In the genomic region with DNA sequence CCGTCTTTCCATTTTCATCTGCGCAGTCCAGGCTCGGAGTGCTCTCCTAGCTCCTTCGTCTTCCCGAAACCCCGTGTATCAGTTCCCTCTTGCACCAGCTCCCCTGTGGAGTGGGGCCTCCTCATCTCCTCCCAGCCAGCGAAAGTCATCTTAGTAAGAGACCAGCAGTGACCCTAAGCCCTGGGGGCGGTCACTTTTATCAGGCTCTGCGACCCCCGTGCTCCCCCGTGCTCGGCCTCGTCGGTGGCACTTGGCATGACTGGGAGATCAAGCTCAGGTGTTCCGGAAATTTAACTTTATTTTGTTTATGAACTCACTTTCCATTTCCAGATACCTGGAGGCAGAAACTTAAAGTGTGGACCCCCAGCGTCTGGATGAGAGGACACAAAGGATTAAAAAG, we compare ENCODE assay signal across 8 cellular contexts. TPM values are rescaled to one million over a fixed set of nuclear protein-coding genes. Genes with fewer than 3 reads are reported as not detected.
DNase-seq lines count a peak whose midpoint lies in the region; ATAC-seq and TF ChIP-seq lines count a peak whose summit lies in the region.

No MANE protein-coding gene starts in this region.

- peaks cover 7% of the 10 kb centered on the region for H3K4me1 ChIP-seq in CD4-positive, alpha-beta memory T cell (ENCODE audit: insufficient read depth, low read length)
- no peaks in the 10 kb centered on the region for H3K4me1 ChIP-seq in OCI-LY7 (ENCODE audit: insufficient read depth, low read length, poor library complexity, severe bottlenecking)
- H3K4me1 ChIP-seq in esophagus (ENCODE audit: control insufficient read depth in 2 of 2, insufficient read depth in 2 of 2, low read length in 1 of 2), result peaks cover 2 to 20% of the 10 kb centered on the region in 2 donors
- peaks cover 2% of the 10 kb centered on the region for H3K4me1 ChIP-seq in prostate gland (replicated peaks)

- no peak for TF ChIP-seq POLR2A in prostate gland (IDR thresholded peaks at IDR 0.05)

- peaks cover 12 to 13% of the 10 kb centered on the region in 2 donors for H3K27me3 Mint-ChIP-seq in CD4-positive, alpha-beta memory T cell

- intact Hi-C loops in CD4-positive, alpha-beta memory T cell (cut with micrococcal nuclease), result loop anchor here (10.0 kb wide), 1 partner anchor 57 kb away; no protein-coding TSS in a partner anchor
- intact Hi-C loops in OCI-LY7 (cut with micrococcal nuclease; ENCODE audit: unreplicated experiment), result no loop called here
- intact Hi-C loops in prostate gland (cut with DNase I), result no loop called here

- H3K4me3 ChIP-seq in CD4-positive, alpha-beta memory T cell (ENCODE audit: low read length in 2 of 2), result no peak overlapping the region
- H3K4me3 ChIP-seq in OCI-LY7 (ENCODE audit: low read depth, low read length, poor library complexity, severe bottlenecking), result no peak overlapping the region
- peak overlapping the region; percentile 28 to 73 for H3K4me3 ChIP-seq in esophagus (ENCODE audit: low read depth in 1 of 2, low read length in 2 of 2)
- H3K4me3 ChIP-seq in prostate gland, result peak overlapping the region; percentile 26 to 61

- BruUV-seq in OCI-LY7 (replicated peaks; lab: Mats Ljungman, UMichigan), result no TSS peak

- H2AFZ ChIP-seq in OCI-LY7 (ENCODE audit: low read length), result no peak overlapping the region

- peaks cover 0 to 9% (median 2%) of the 10 kb centered on the region in 8 donors for H3K9me3 Mint-ChIP-seq in CD4-positive, alpha-beta memory T cell

- H3K9me2 ChIP-seq in OCI-LY7 (ENCODE audit: insufficient read depth, low read length), result no peaks in the 10 kb centered on the region

- no peaks in the 10 kb centered on the region for H3K9me3 ChIP-seq in CD4-positive, alpha-beta memory T cell (ENCODE audit: control insufficient read depth in 1 of 2, low read length in 2 of 2)
- H3K9me3 ChIP-seq in OCI-LY7 (ENCODE audit: low read length) (no peaks in the 10 kb centered on the region), esophagus (ENCODE audit: control insufficient read depth in 2 of 2, insufficient read depth in 1 of 2, low read depth in 1 of 2, low read length in 1 of 2) (no peaks in the 10 kb centered on the region), prostate gland (no peaks in the 10 kb centered on the region)

- H3K4me3 Mint-ChIP-seq in CD4-positive, alpha-beta memory T cell, result peak overlapping the region in 6 of 8 donors; percentile 69 to 84 (median 78)

- TF ChIP-seq CTCF in OCI-LY7 (conservative IDR thresholded peaks at IDR 0.05; ENCODE audit: low read length) (no peak), prostate gland (IDR thresholded peaks at IDR 0.05) (no peak)

- H4K20me1 ChIP-seq in OCI-LY7 (ENCODE audit: insufficient read depth, low read length), result no peaks in the 10 kb centered on the region

- peaks cover 0 to 7% of the 10 kb centered on the region in 2 donors for H3K36me3 Mint-ChIP-seq in CD4-positive, alpha-beta memory T cell

- no peaks in the 10 kb centered on the region for H3K27me3 ChIP-seq in CD4-positive, alpha-beta memory T cell (ENCODE audit: insufficient read depth, low read length)
- no peaks in the 10 kb centered on the region for H3K27me3 ChIP-seq in esophagus (ENCODE audit: control insufficient read depth in 1 of 2, insufficient read depth in 2 of 2, low read length in 2 of 2)
- H3K27me3 ChIP-seq in prostate gland (replicated peaks; ENCODE audit: insufficient read depth), result no peaks in the 10 kb centered on the region

- peaks cover 4 to 19% (median 11%) of the 10 kb centered on the region in 4 donors for H3K4me1 Mint-ChIP-seq in CD4-positive, alpha-beta memory T cell

- H3K27ac Mint-ChIP-seq in CD4-positive, alpha-beta memory T cell, result peak overlapping the region in 1 of 7 donors; percentile 50

- 68 to 71% methylated on average over 16 of the region's 16 CpGs for WGBS in esophagus, 2 donors
- 68% methylated on average over 16 of the region's 16 CpGs for WGBS in prostate gland

- CTCF ChIA-PET in CD4-positive, alpha-beta memory T cell (lab: Charles Lee; ENCODE audit: partially characterized antibody), result no interaction called here
- CTCF ChIA-PET in OCI-LY7 (lab: Charles Lee; ENCODE audit: unreplicated experiment), result no interaction called here

- no peaks in the 10 kb centered on the region for H3K36me3 ChIP-seq in CD4-positive, alpha-beta memory T cell (ENCODE audit: insufficient read depth, low read length)
- H3K36me3 ChIP-seq in OCI-LY7 (ENCODE audit: insufficient read depth, low read length), result no peaks in the 10 kb centered on the region
- peaks cover 0 to 3% of the 10 kb centered on the region in 2 donors for H3K36me3 ChIP-seq in esophagus (ENCODE audit: control insufficient read depth in 2 of 2, insufficient read depth in 2 of 2, low read length in 1 of 2)
- H3K36me3 ChIP-seq in prostate gland, result no peaks in the 10 kb centered on the region

- no peak overlapping the region for H3K27ac ChIP-seq in CD4-positive, alpha-beta memory T cell (ENCODE audit: low read depth, low read length)
- H3K27ac ChIP-seq in OCI-LY7 (ENCODE audit: low read depth, low read length, poor library complexity, severe bottlenecking) (no peak overlapping the region), esophagus (ENCODE audit: low read depth in 2 of 2, low read length in 1 of 2) (peak overlapping the region; percentile 74 to 89), prostate gland (peak overlapping the region in 1 of 2 donors; percentile 37)

- peak overlapping the region; percentile 15; the same call in 1 of the 2 replicates for H3K4me2 ChIP-seq in OCI-LY7 (ENCODE audit: low read length)

- H3K79me2 ChIP-seq in OCI-LY7 (ENCODE audit: insufficient read depth, low read depth, low read length), result no peaks in the 10 kb centered on the region

- POLR2A ChIA-PET in CD4-positive, alpha-beta memory T cell (lab: Charles Lee; ENCODE audit: partially characterized antibody), result no interaction called here
- POLR2A ChIA-PET in OCI-LY7 (lab: Charles Lee), result no interaction called here

- no peak for ATAC-seq in HG03460 (IDR thresholded peaks at IDR 0.05; ENCODE audit: unreplicated experiment)

- no peak for DNase-seq in CD4-positive, alpha-beta memory T cell
- no peak for DNase-seq in OCI-LY7 (ENCODE audit: low spot score)
- DNase-seq in prostate gland (ENCODE audit: low spot score), result no peak
- no peak for DNase-seq in COLO668 (lab: John Stamatoyannopoulos, UW; ENCODE audit: unreplicated experiment)
- no peak for DNase-seq in NCI-H1436 treated with DMSO at 0.1 percent for 48 hours (lab: John Stamatoyannopoulos, UW)
- no peak for DNase-seq in iPS-NIHi7 (ENCODE audit: extremely low spot score)

RNA-seq across cellular contexts. Expression of a gene that starts 0.6 kb away (rescaled TPM):
- under 1 TPM; 0.47 to 0.49 TPM for total RNA-seq in CD4-positive, alpha-beta memory T cell
- polyA plus RNA-seq in CD4-positive, alpha-beta memory T cell, result under 1 TPM in 1 of 2 donors, not detected in 1; 0.14 TPM
- 0.26 TPM in 1 of 2 replicates, not detected in the other for total RNA-seq in OCI-LY7 (2014; rRNA removed; shearing (Covaris generic))
- not detected in 2 replicates for total RNA-seq in OCI-LY7 (2022)
- 10 to 100 TPM; 23.7 to 36.5 TPM for polyA plus RNA-seq in esophagus
- 10 to 100 TPM; 77.6 to 98.3 TPM for total RNA-seq in prostate gland

Comparison
In these comparisons a context has a peak if more than half of its experiments do, and no peak if none do; other contexts are left out.
1. H3K27ac ChIP-seq: peak in esophagus (2 of 2); none in CD4-positive, alpha-beta memory T cell (single experiment) and OCI-LY7 (single experiment).
2. H3K4me3 ChIP-seq: peak in esophagus (2 of 2) and prostate gland (2 of 2); none in CD4-positive, alpha-beta memory T cell (0 of 2) and OCI-LY7 (single experiment).
3. RNA of a gene that starts 0.6 kb away (total RNA-seq): 77.6 to 98.3 TPM in prostate gland; 0.47 to 0.49 TPM in CD4-positive, alpha-beta memory T cell and 0.26 TPM in OCI-LY7; every median in the first group is over 10 times any median in the second.